In genomic region chr18:54718436-54718773, GRCh38 we compare ENCODE assay signal across 14 cellular contexts.
A peak's percentile ranks its signal among the peaks of the same experiment; 100 is the strongest.
DNase-seq lines count a peak whose midpoint lies in the region; ATAC-seq and TF ChIP-seq lines count a peak whose summit lies in the region.
"Had no signal": no experiment of that assay in that cellular context is flagged by ENCODE, and none has a peak within 500 bp of the region (broad histone marks: within the 10 kb centered on the region; RNA-seq: fewer than 3 reads in every experiment).

No MANE protein-coding gene starts in this region.

- H3K4me1 ChIP-seq in SK-N-SH (ENCODE audit: control insufficient read depth in 1 of 2, insufficient read depth in 2 of 2, low read depth in 1 of 2, low read length in 1 of 2) (peaks cover 0 to 8% of the 10 kb centered on the region in 2 experiments; a peak in 2 of 4 replicates), neuronal stem cell (ENCODE audit: control insufficient read depth in 2 of 2, insufficient read depth in 1 of 2, low read depth in 1 of 2, low read length in 2 of 2) (no peaks in the 10 kb centered on the region)
- H3K4me1 ChIP-seq: sigmoid colon had no signal

- H3K4ac ChIP-seq in neuronal stem cell (ENCODE audit: low read length) = no peak overlapping the region

- H3K79me2 ChIP-seq in SK-N-SH (ENCODE audit: insufficient read depth) = no peaks in the 10 kb centered on the region

- H2AFZ ChIP-seq in SK-N-SH (ENCODE audit: low read depth) (no peak overlapping the region), neuronal stem cell (ENCODE audit: low read length) (peak overlapping the region; percentile 2)

- H3K36me3 ChIP-seq in SK-N-SH (replicated peaks in 1 of 2; ENCODE audit: control insufficient read depth in 1 of 2, insufficient read depth in 2 of 2, low read length in 1 of 2) = no peaks in the 10 kb centered on the region
- no peaks in the 10 kb centered on the region for H3K36me3 ChIP-seq in neuronal stem cell (replicated peaks in 1 of 2; ENCODE audit: control insufficient read depth in 2 of 2, insufficient read depth in 2 of 2, low read length in 2 of 2)
- H3K36me3 ChIP-seq: heart left ventricle, sigmoid colon had no signal

- DNase-seq in SK-N-SH = no peak
- no peak for DNase-seq in neuronal stem cell (ENCODE audit: low spot score)
- no peak for DNase-seq in anterior cingulate cortex (lab: John Stamatoyannopoulos, UW)
- no peak for DNase-seq in NCI-H82 (lab: John Stamatoyannopoulos, UW)
- DNase-seq: heart left ventricle, left colon, NCI-H510A, sigmoid colon had no signal

- H3K4me2 ChIP-seq in SK-N-SH (peak overlapping the region; percentile 33; the same call in 1 of the 2 replicates), neuronal stem cell (ENCODE audit: insufficient read depth, low read length, poor library complexity, severe bottlenecking) (no peak overlapping the region)

- H3K9ac ChIP-seq in SK-N-SH = no peak overlapping the region
- no peak overlapping the region for H3K9ac ChIP-seq in neuronal stem cell (ENCODE audit: low read depth, low read length, poor library complexity)

- H3K4me3 Mint-ChIP-seq in activated T-helper 17 cell treated with anti-CD3 and anti-CD28 coated beads, Interleukin-2, amount 50 U/mL, for 72 hours = peak overlapping the region; percentile 76

- no peak for TF ChIP-seq CTCF in SK-N-SH (IDR thresholded peaks at IDR 0.05)

- H3K27me3 ChIP-seq in SK-N-SH (ENCODE audit: insufficient read depth) (no peaks in the 10 kb centered on the region), neuronal stem cell (ENCODE audit: control insufficient read depth in 3 of 3, insufficient read depth in 3 of 3, low read depth in 1 of 3, low read length in 3 of 3) (no peaks in the 10 kb centered on the region)
- H3K27me3 ChIP-seq: sigmoid colon had no signal

- H2AK5ac ChIP-seq in neuronal stem cell (ENCODE audit: low read depth, low read length) = no peak overlapping the region

- POLR2A ChIA-PET in SK-N-SH (lab: Yijun Ruan, JAX) = no interaction called here

- TF ChIP-seq RAD21 in SK-N-SH (IDR thresholded peaks at IDR 0.05; ENCODE audit: low read length) = no peak

- H2BK15ac ChIP-seq in neuronal stem cell (ENCODE audit: low read length) = no peak overlapping the region

- no peak overlapping the region for H3K18ac ChIP-seq in neuronal stem cell (ENCODE audit: low read length)

- peaks cover 9% of the 10 kb centered on the region for H3K27me3 Mint-ChIP-seq in activated T-helper 17 cell treated with anti-CD3 and anti-CD28 coated beads, Interleukin-2, amount 50 U/mL, for 72 hours

- no peaks in the 10 kb centered on the region for H3K36me3 Mint-ChIP-seq in activated T-helper 17 cell treated with anti-CD3 and anti-CD28 coated beads, Interleukin-2, amount 50 U/mL, for 72 hours (ENCODE audit: low read depth)

- no peaks in the 10 kb centered on the region for H3K9me3 Mint-ChIP-seq in activated T-helper 17 cell treated with anti-CD3 and anti-CD28 coated beads, Interleukin-2, amount 50 U/mL, for 72 hours

- CTCF ChIA-PET in SK-N-SH (lab: Yijun Ruan, JAX) = interaction anchor here (1.3 kb wide), 1 partner anchor 213 kb away, joined by 3 read pairs; no protein-coding TSS in a partner anchor

- H4K91ac ChIP-seq in neuronal stem cell (ENCODE audit: low read depth, low read length, poor library complexity) = no peak overlapping the region

- H3K4me3 ChIP-seq in SK-N-SH (ENCODE audit: low read depth in 2 of 2, low read length in 1 of 2) = peak overlapping the region; percentile 31 to 43; a peak in 3 of 4 replicates
- no peak overlapping the region for H3K4me3 ChIP-seq in neuronal stem cell (ENCODE audit: low read length in 2 of 2)
- H3K4me3 ChIP-seq: sigmoid colon had no signal

- no peaks in the 10 kb centered on the region for H3K79me1 ChIP-seq in neuronal stem cell (ENCODE audit: low read depth, low read length)

- no peak overlapping the region for H2BK120ac ChIP-seq in neuronal stem cell (ENCODE audit: low read depth, low read length)

- no peak overlapping the region for H2BK5ac ChIP-seq in neuronal stem cell (ENCODE audit: low read length)

- no peak overlapping the region for H2BK12ac ChIP-seq in neuronal stem cell (ENCODE audit: low read length)

- no peak overlapping the region for H3K14ac ChIP-seq in neuronal stem cell (ENCODE audit: low read length)

- H3K27ac Mint-ChIP-seq in activated T-helper 17 cell treated with anti-CD3 and anti-CD28 coated beads, Interleukin-2, amount 50 U/mL, for 72 hours = peak overlapping the region; percentile 46

- no peaks in the 10 kb centered on the region for H3K9me2 ChIP-seq in SK-N-SH

- ATAC-seq in SK-N-SH treated with all-trans-retinoic acid at 6 μM for 48 hours = no peak; the same call in 1 of the 3 replicates
- peak; percentile 18 for ATAC-seq in HG02642 (IDR thresholded peaks at IDR 0.05; ENCODE audit: poor library complexity, unreplicated experiment)
- ATAC-seq in activated T-helper 17 cell treated with anti-CD3 and anti-CD28 coated beads, Interleukin-2, amount 50 U/mL, for 72 hours (replicated peaks) = peak; percentile 65
- ATAC-seq in GM19467 (IDR thresholded peaks at IDR 0.05; ENCODE audit: unreplicated experiment) = no peak
- ATAC-seq: heart left ventricle, left colon had no signal

- no peak overlapping the region for H3K23ac ChIP-seq in neuronal stem cell (ENCODE audit: low read depth, low read length, poor library complexity)

- H3K4me1 Mint-ChIP-seq in activated T-helper 17 cell treated with anti-CD3 and anti-CD28 coated beads, Interleukin-2, amount 50 U/mL, for 72 hours = peaks cover 21% of the 10 kb centered on the region

- H4K20me1 ChIP-seq in SK-N-SH (ENCODE audit: insufficient read depth) = no peaks in the 10 kb centered on the region

- H3F3A ChIP-seq in SK-N-SH (replicated peaks; ENCODE audit: insufficient read depth) = peaks cover 10% of the 10 kb centered on the region

- H3K9me3 ChIP-seq in SK-N-SH = no peaks in the 10 kb centered on the region
- no peaks in the 10 kb centered on the region for H3K9me3 ChIP-seq in neuronal stem cell (replicated peaks in 1 of 2; ENCODE audit: control insufficient read depth in 2 of 2, insufficient read depth in 1 of 2, low read depth in 1 of 2, low read length in 2 of 2)
- H3K9me3 ChIP-seq: heart left ventricle, sigmoid colon had no signal

- H4K8ac ChIP-seq in neuronal stem cell (ENCODE audit: low read depth, low read length) = no peak overlapping the region

- H3K27ac ChIP-seq in SK-N-SH (ENCODE audit: low read depth in 2 of 2, low read length in 1 of 2) = no peak overlapping the region; a peak in 1 of 4 replicates
- H3K27ac ChIP-seq in neuronal stem cell (replicated peaks; ENCODE audit: low read length) = no peak overlapping the region
- H3K27ac ChIP-seq: 22Rv1, heart left ventricle, RWPE1, sigmoid colon had no signal

- no peak for TF ChIP-seq EP300 in SK-N-SH (IDR thresholded peaks at IDR 0.05; ENCODE audit: borderline replicate concordance in 1 of 2, low read depth in 1 of 2, low read length in 1 of 2)

TF ChIP-seq in SK-N-SH, 30 proteins besides CTCF, POLR2A, EP300 and RAD21 (continues in another document):
- no peak for TF ChIP-seq RXRA (IDR thresholded peaks at IDR 0.05; ENCODE audit: borderline replicate concordance, low read depth)
- TF ChIP-seq ZBTB33 (IDR thresholded peaks at IDR 0.05; ENCODE audit: borderline replicate concordance, low read depth) = no peak
- TF ChIP-seq USF2 (IDR thresholded peaks at IDR 0.05; ENCODE audit: borderline replicate concordance, low read depth, low read length) = no peak

TF ChIP-seq in SK-N-SH treated with all-trans-retinoic acid at 6 μM for 48 hours, 23 proteins besides CTCF, POLR2A, EP300 and RAD21:
- no peak for TF ChIP-seq PPARA (CRISPR knock-in tag; IDR thresholded peaks at IDR 0.05; ENCODE audit: borderline replicate concordance)
TF ChIP-seq in SK-N-SH treated with all-trans-retinoic acid at 6 μM for 48 hours: peak in this region for 0.

Comparison
In these comparisons a context has a peak if more than half of its experiments do, and no peak if none do; other contexts are left out.
1. H3K4me3 ChIP-seq: peak in SK-N-SH (2 of 2); none in neuronal stem cell (0 of 2).
2. ATAC-seq: peak in HG02642 (single experiment) and activated T-helper 17 cell treated with anti-CD3 and anti-CD28 coated beads, Interleukin-2, amount 50 U/mL, for 72 hours (single experiment); none in SK-N-SH treated with all-trans-retinoic acid at 6 μM for 48 hours (single experiment) and GM19467 (single experiment).